Comparison of ENCODE assay signal across 12 cellular contexts in genomic region chr2:217996345-217996744, GRCh38. TPM values are rescaled to one million over a fixed set of nuclear protein-coding genes. Genes with fewer than 3 reads are reported as not detected.
A peak's percentile ranks its signal among the peaks of the same experiment; 100 is the strongest.
DNase-seq lines count a peak whose midpoint lies in the region; ATAC-seq and TF ChIP-seq lines count a peak whose summit lies in the region.
"Had no signal": no experiment of that assay in that cellular context is flagged by ENCODE, and none has a peak within 500 bp of the region (broad histone marks: within the 10 kb centered on the region; RNA-seq: fewer than 3 reads in every experiment).

No MANE protein-coding gene starts in this region.

- POLR2A ChIA-PET in RWPE1 (lab: Yijun Ruan, JAX; ENCODE audit: low non-redundant PET) (no interaction called here), T-cell (lab: Charles Lee) (no interaction called here)

- H4K91ac ChIP-seq in trophoblast cell (ENCODE audit: low read depth, low read length) = peak overlapping the region; percentile 3

- peak overlapping the region; percentile 34 for H2BK120ac ChIP-seq in trophoblast cell (ENCODE audit: insufficient read depth, low read length, poor library complexity)

- H3K4ac ChIP-seq in trophoblast cell (ENCODE audit: low read depth, low read length) = no peak overlapping the region

- TF ChIP-seq CTCF in RWPE1 (conservative IDR thresholded peaks at IDR 0.05; ENCODE audit: low read depth) (no peak), fibroblast of pulmonary artery (IDR thresholded peaks at IDR 0.05; ENCODE audit: low read length, missing control alignments) (no peak)

- H3K27ac ChIP-seq in BLaER1 (peak overlapping the region; percentile 31; the same call in 1 of the 2 replicates), RWPE1 (peak overlapping the region; percentile 99), trophoblast cell (ENCODE audit: low read depth, low read length) (no peak overlapping the region)

- WGBS in trophoblast cell (ENCODE audit: extremely low coverage, insufficient coverage, insufficient read length) = no CpG with 5 or more reads among the region's 5 CpGs

- no peak overlapping the region for H3K4me3 Mint-ChIP-seq in T-cell
- H3K4me3 Mint-ChIP-seq: naive thymus-derived CD4-positive, alpha-beta T cell; WTC11 had no signal

- H3K79me1 ChIP-seq in trophoblast cell (ENCODE audit: low read length) = peaks cover 4% of the 10 kb centered on the region

- no peaks in the 10 kb centered on the region for H3K36me3 Mint-ChIP-seq in T-cell
- H3K36me3 Mint-ChIP-seq: naive thymus-derived CD4-positive, alpha-beta T cell; WTC11 had no signal

- H2BK5ac ChIP-seq in trophoblast cell (ENCODE audit: low read depth, low read length, poor library complexity) = no peak overlapping the region

- DNase-seq in RWPE1 (ENCODE audit: low spot score) (peak; percentile 64), fibroblast of pulmonary artery (ENCODE audit: low read depth) (peak; percentile 90), trophoblast cell (peak; percentile 3 to 22), SKM-1 treated with dmso at 0.1 percent for 144 hours (lab: John Stamatoyannopoulos, UW; ENCODE audit: unreplicated experiment) (no peak), T-cell (no peak), NCI-H1105 treated with DMSO at 0.1 percent for 48 hours (lab: John Stamatoyannopoulos, UW) (no peak)
- DNase-seq: activated naive CD4-positive, alpha-beta T cell; naive thymus-derived CD4-positive, alpha-beta T cell; NCI-H69 had no signal

- H3K4me1 ChIP-seq in BLaER1 (peaks cover 42% of the 10 kb centered on the region), trophoblast cell (ENCODE audit: control insufficient read depth in 1 of 2, insufficient read depth in 2 of 2, low read length in 2 of 2) (peaks cover 24 to 27% of the 10 kb centered on the region in 2 experiments)

- peak overlapping the region; percentile 70 for H2AK5ac ChIP-seq in trophoblast cell (ENCODE audit: low read length)

- H3K9ac ChIP-seq in BLaER1 (peak overlapping the region; percentile 57), trophoblast cell (ENCODE audit: low read length) (no peak overlapping the region)

- H3K4me2 ChIP-seq in BLaER1 (peak overlapping the region; percentile 65), trophoblast cell (ENCODE audit: low read length) (peak overlapping the region; percentile 8)

- H3K4me3 ChIP-seq in BLaER1 = no peak overlapping the region
- H3K4me3 ChIP-seq in fibroblast of pulmonary artery (replicated peaks; ENCODE audit: low read depth, low read length) = no peak overlapping the region
- H3K4me3 ChIP-seq in trophoblast cell (ENCODE audit: low read depth, low read length) = no peak overlapping the region

- peaks cover 54% of the 10 kb centered on the region for H4K20me1 ChIP-seq in BLaER1

- ATAC-seq in T-cell (replicated peaks in 1 of 4) (no peak), HG03571 (IDR thresholded peaks at IDR 0.05; ENCODE audit: unreplicated experiment) (no peak)
- ATAC-seq: naive thymus-derived CD4-positive, alpha-beta T cell; WTC11 had no signal

- no peaks in the 10 kb centered on the region for H3K9me3 Mint-ChIP-seq in T-cell
- H3K9me3 Mint-ChIP-seq: naive thymus-derived CD4-positive, alpha-beta T cell; WTC11 had no signal

- H2AFZ ChIP-seq in trophoblast cell (ENCODE audit: insufficient read depth, low read length, poor library complexity) = no peak overlapping the region

- H3K9me3 ChIP-seq in BLaER1 = no peaks in the 10 kb centered on the region
- H3K9me3 ChIP-seq in trophoblast cell (ENCODE audit: insufficient read depth, low read depth, low read length) = no peaks in the 10 kb centered on the region

- peaks cover 0 to 4% (median 0%) of the 10 kb centered on the region in 3 donors for H3K4me1 Mint-ChIP-seq in T-cell

- H3K27me3 Mint-ChIP-seq in T-cell = peaks cover 16 to 33% of the 10 kb centered on the region in 2 donors

- no peak overlapping the region for H3K18ac ChIP-seq in trophoblast cell (ENCODE audit: low read length)

- no peaks in the 10 kb centered on the region for H3K27me3 ChIP-seq in BLaER1
- no peaks in the 10 kb centered on the region for H3K27me3 ChIP-seq in trophoblast cell (ENCODE audit: insufficient read depth, low read length)

- CTCF ChIA-PET in RWPE1 (lab: Yijun Ruan, JAX) (interaction anchor here (0.8 kb wide), 1 partner anchor 15 kb away, joined by 4 read pairs; no protein-coding TSS in a partner anchor), T-cell (lab: Charles Lee) (interaction anchor here in 1 of 2 donors (0.6 kb wide), 1 partner anchor 315 kb away, joined by 3 read pairs; no protein-coding TSS in a partner anchor)

- no peak overlapping the region for H3K23ac ChIP-seq in trophoblast cell (ENCODE audit: low read length)

- H2BK12ac ChIP-seq in trophoblast cell (ENCODE audit: low read length) = peak overlapping the region; percentile 58

- no peak overlapping the region for H4K12ac ChIP-seq in trophoblast cell (ENCODE audit: low read depth, low read length)

- no peaks in the 10 kb centered on the region for H3K79me2 ChIP-seq in trophoblast cell (ENCODE audit: control insufficient read depth, insufficient read depth, low read length, poor library complexity)

- H3K14ac ChIP-seq in trophoblast cell (ENCODE audit: low read length) = no peak overlapping the region

- H3K36me3 ChIP-seq in BLaER1 (peaks cover 62% of the 10 kb centered on the region), trophoblast cell (ENCODE audit: control insufficient read depth in 1 of 2, insufficient read depth in 2 of 2, low read length in 2 of 2) (no peaks in the 10 kb centered on the region)

- no peak overlapping the region for H4K8ac ChIP-seq in trophoblast cell (ENCODE audit: low read depth, low read length)

- H3K27ac Mint-ChIP-seq in T-cell = no peak overlapping the region
- H3K27ac Mint-ChIP-seq: WTC11 had no signal

RNA-seq across cellular contexts. Expression of gene TNS1, which starts 6.5 kb away (rescaled TPM):
- polyA plus RNA-seq in trophoblast cell (2013) = 1.5 and 2.0 TPM in 2 replicates
- 1 to 10 TPM in 3 of 5 donors, under 1 TPM in 2; 0.28 to 2.1 (median 1.3) TPM for total RNA-seq in T-cell
- polyA plus RNA-seq: naive thymus-derived CD4-positive, alpha-beta T cell had no signal

Comparison
In these comparisons a context has a peak if more than half of its experiments do, and no peak if none do; other contexts are left out.
1. DNase-seq: peak in RWPE1 (single experiment), fibroblast of pulmonary artery (single experiment) and trophoblast cell (2 of 2); none in SKM-1 treated with dmso at 0.1 percent for 144 hours (single experiment), T-cell (0 of 34) and NCI-H1105 treated with DMSO at 0.1 percent for 48 hours (single experiment).